ENCODE assay signal across 26 cellular contexts in genomic region chr17:55691666-55692065, GRCh38. TPM values are rescaled to one million over a fixed set of nuclear protein-coding genes. Genes with fewer than 3 reads are reported as not detected.
"Had no signal": no experiment of that assay in that cellular context is flagged by ENCODE, and none has a peak within 500 bp of the region (broad histone marks: within the 10 kb centered on the region; RNA-seq: fewer than 3 reads in every experiment).

No MANE protein-coding gene starts in this region.

- DNase-seq: activated CD4-positive, alpha-beta T cell treated with anti-CD3 and anti-CD28 coated beads, Interleukin-2, amount 10 ng/mL, durations not matched to agents 24 days and 14 days; activated CD4-positive, alpha-beta T cell treated with anti-CD3 and anti-CD28 coated beads, Interleukin-2, amount 50 U/mL, for 4 hours; activated CD8-positive, alpha-beta T cell treated with anti-CD3 and anti-CD28 coated beads for 36 hours; activated gamma-delta T cell; activated naive CD4-positive, alpha-beta T cell treated with Interleukin-2 at 50 U/mL for 16 hours; activated naive CD8-positive, alpha-beta T cell treated with anti-CD3 and anti-CD28 coated beads, Interleukin-2, amount 10 ng/mL, durations not matched to agents 7 days and 5 days; activated T-cell treated with anti-CD3 and anti-CD28 coated beads, Interleukin-2, amount 50 U/mL, for 24 hours; amygdala; body of pancreas; Kasumi-1; KG1; MG63; NCI-H1092; NCI-H1436 treated with DMSO at 0.1 percent for 48 hours; NCI-H1694 treated with DMSO at 0.1 percent for 48 hours; NCI-H2029; NCI-H2107; NCI-H2171; NCI-H510A; NCI-H526; PC-9; SIG-M5 had no signal

- H3K27me3 ChIP-seq: body of pancreas, breast epithelium had no signal

- H3K4me1 ChIP-seq: body of pancreas, breast epithelium had no signal

- H3K4me3 ChIP-seq: body of pancreas, breast epithelium, MG63, PC-9 had no signal

- ATAC-seq: activated CD8-positive, alpha-beta T cell treated with anti-CD3 and anti-CD28 coated beads for 36 hours; body of pancreas; Right ventricle myocardium inferior had no signal

- H3K27ac ChIP-seq: body of pancreas, PC-9, RWPE1 had no signal

- H2AFZ ChIP-seq: PC-9 had no signal

- H3K36me3 ChIP-seq: breast epithelium, MG63 had no signal

- H3K4me2 ChIP-seq: PC-9 had no signal

- H3K9me3 ChIP-seq: MG63 had no signal

RNA-seq across cellular contexts. Expression of gene TMEM100, which starts 31.0 kb away (rescaled TPM):
- total RNA-seq: activated CD4-positive, alpha-beta T cell treated with anti-CD3 and anti-CD28 coated beads, Interleukin-2, amount 10 ng/mL, durations not matched to agents 24 days and 14 days; activated CD8-positive, alpha-beta T cell treated with anti-CD3 and anti-CD28 coated beads for 36 hours; activated naive CD8-positive, alpha-beta T cell treated with anti-CD3 and anti-CD28 coated beads, Interleukin-2, amount 10 ng/mL, durations not matched to agents 7 days and 5 days; activated T-helper 2 cell treated with anti-CD3 and anti-CD28 coated beads, Interferon-gamma antibody, Interleukin-2, Interleukin-4, amounts not matched to agents 10 μg/mL and 5 μg/mL and 100 μg/mL, durations not matched to agents 14 hours and 24 hours and 36 hours; PC-9 had no signal
